In genomic region chr1:214603819-214604252, GRCh38 we compare ENCODE assay signal across 7 cellular contexts. TPM values are rescaled to one million over a fixed set of nuclear protein-coding genes. Genes with fewer than 3 reads are reported as not detected.
DNase-seq lines count a peak whose midpoint lies in the region; ATAC-seq, FAIRE-seq and TF ChIP-seq lines count a peak whose summit lies in the region.

No MANE protein-coding gene starts in this region.

- peak overlapping the region; percentile 63 for H3K9ac ChIP-seq in MM.1S (ENCODE audit: low read length)
- H3K9ac ChIP-seq in GM12878 (ENCODE audit: control insufficient read depth, insufficient read depth, low read length), result peak overlapping the region; percentile 92
- H3K9ac ChIP-seq in kidney (ENCODE audit: low read length in 2 of 2), result peak overlapping the region in 1 of 2 donors; percentile 46

- peaks cover 56% of the 10 kb centered on the region for H3K79me2 ChIP-seq in MM.1S (ENCODE audit: low read length)
- peaks cover 25% of the 10 kb centered on the region for H3K79me2 ChIP-seq in GM12878 (ENCODE audit: control insufficient read depth, insufficient read depth, low read length)

- no peak for FAIRE-seq in GM12878 (lab: Jason Lieb, UNC)
- no peak for FAIRE-seq in kidney (lab: Jason Lieb, UNC)

- H3K9me2 ChIP-seq in MM.1S (replicated peaks; ENCODE audit: insufficient read depth, low read length), result no peaks in the 10 kb centered on the region

- H3K36me3 Mint-ChIP-seq in mesothelial cell of epicardium, result peaks cover 3% of the 10 kb centered on the region

- H3K4me1 ChIP-seq in MM.1S (ENCODE audit: low read length) (peaks cover 7% of the 10 kb centered on the region), GM12878 (ENCODE audit: control insufficient read depth, insufficient read depth, low read length) (no peaks in the 10 kb centered on the region), kidney (ENCODE audit: control insufficient read depth in 1 of 2, insufficient read depth in 1 of 2, low read depth in 1 of 2, low read length in 2 of 2) (peaks cover 2 to 3% of the 10 kb centered on the region in 2 donors)

- H3K4me2 ChIP-seq in MM.1S (ENCODE audit: low read depth, low read length) (peak overlapping the region; percentile 80), GM12878 (ENCODE audit: control insufficient read depth, insufficient read depth) (peak overlapping the region; percentile 77)

- CTCF ChIA-PET in GM12878 (lab: Yijun Ruan, JAX), result interaction anchor here (0.7 to 1.4 kb wide), 2 partner anchors 23 to 215 kb away, joined by 3 to 7 read pairs; no protein-coding TSS in a partner anchor

- 1% methylated on average over 11 of the region's 11 CpGs for whole genome bisulfite sequencing in GM12878 (ENCODE audit: insufficient coverage, insufficient replicate concordance, low lambda C conversion rate, missing lambda C conversion rate)

- H4K20me1 ChIP-seq in MM.1S (ENCODE audit: insufficient read depth, low read length) (no peaks in the 10 kb centered on the region), GM12878 (ENCODE audit: control insufficient read depth, insufficient read depth) (no peaks in the 10 kb centered on the region)

- TF ChIP-seq POLR2A in GM12878 (IDR thresholded peaks at IDR 0.05; ENCODE audit: low read depth, low read length), result no peak

- peak overlapping the region; percentile 61 for H3K27ac Mint-ChIP-seq in mesothelial cell of epicardium

- POLR2A ChIA-PET in GM12878 (lab: Charles Lee), result interaction anchor here (1.7 kb wide), 1 partner anchor 9 kb away, joined by 5 read pairs; no protein-coding TSS in a partner anchor

- SMC1A ChIA-PET in GM12878 (lab: Charles Lee; ENCODE audit: uncharacterized antibody, unreplicated experiment), result interaction anchor here (0.6 to 2.1 kb wide), 9 partner anchors 11 to 317 kb away, joined by 3 to 9 read pairs (median 3); no protein-coding TSS in a partner anchor

- H3K4me1 Mint-ChIP-seq in mesothelial cell of epicardium, result peaks cover 22% of the 10 kb centered on the region

- TF ChIP-seq EP300 in GM12878 (IDR thresholded peaks at IDR 0.05; ENCODE audit: borderline replicate concordance in 1 of 2, control insufficient read depth in 1 of 2, low read depth in 2 of 2, low read length in 2 of 2), result no peak

- DNase-seq in GM12864 (ENCODE audit: low read depth), result no peak
- DNase-seq in MM.1S, result peak; percentile 13
- no peak for DNase-seq in GM12878 (ENCODE audit: low read depth, low spot score)
- no peak for DNase-seq in mesothelial cell of epicardium (ENCODE audit: low spot score in 2 of 2, unreplicated experiment in 2 of 2)
- DNase-seq in kidney, result no peak

- H3K4me3 ChIP-seq in GM12864 (ENCODE audit: low read depth, low read length) (peak overlapping the region; percentile 78), MM.1S (ENCODE audit: low read length) (peak overlapping the region; percentile 75), GM12878 (peak overlapping the region; percentile 79), kidney (ENCODE audit: low read length in 2 of 2) (peak overlapping the region in 1 of 2 donors; percentile 59)

- in situ Hi-C loops in GM12878 (cut with MboI), result no loop called here

- H3K4me3 Mint-ChIP-seq in mesothelial cell of epicardium, result peak overlapping the region; percentile 99

- RAD21 ChIA-PET in GM12878 (lab: Charles Lee; ENCODE audit: unreplicated experiment), result interaction anchor here (0.9 kb wide), 1 partner anchor 24 kb away, joined by 3 read pairs; no protein-coding TSS in a partner anchor

- H3K9me3 ChIP-seq in MM.1S (replicated peaks; ENCODE audit: insufficient read depth, low read length) (no peaks in the 10 kb centered on the region), GM12878 (replicated peaks; ENCODE audit: control insufficient read depth, insufficient read depth, low read length) (no peaks in the 10 kb centered on the region; the same call in 2 of the 3 replicates), kidney (ENCODE audit: control insufficient read depth in 1 of 2, low read length in 2 of 2) (no peaks in the 10 kb centered on the region)

- H3K36me3 ChIP-seq in MM.1S (replicated peaks; ENCODE audit: insufficient read depth, low read length) (no peaks in the 10 kb centered on the region), GM12878 (ENCODE audit: control insufficient read depth in 2 of 2, insufficient read depth in 2 of 2, low read length in 1 of 2) (peaks cover 0 to 2% of the 10 kb centered on the region in 2 experiments; a peak in 1 of 4 replicates), kidney (ENCODE audit: control insufficient read depth in 1 of 2, insufficient read depth in 2 of 2, low read length in 2 of 2) (no peaks in the 10 kb centered on the region)

- no peak for TF ChIP-seq RAD21 in GM12878 (IDR thresholded peaks at IDR 0.05; ENCODE audit: insufficient read depth, low read depth, low read length)

- intact Hi-C loops in GM12878 (cut with micrococcal nuclease; ENCODE audit: unreplicated experiment), result no loop called here
- intact Hi-C loops in kidney (cut with DNase I), result no loop called here

- peak; percentile 47 for ATAC-seq in GM12878
- ATAC-seq in esophagus mucosa, result no peak
- ATAC-seq in HG03457 (IDR thresholded peaks at IDR 0.05; ENCODE audit: unreplicated experiment), result no peak

- no peak for TF ChIP-seq CTCF in GM12864 (IDR thresholded peaks at IDR 0.05; ENCODE audit: low read depth, low read length, missing control alignments)
- no peak for TF ChIP-seq CTCF in MM.1S (IDR thresholded peaks at IDR 0.05; ENCODE audit: low read length)
- no peak for TF ChIP-seq CTCF in GM12878 (IDR thresholded peaks at IDR 0.05 in 2 of 3, conservative IDR thresholded peaks at IDR 0.05 in 1 of 3; ENCODE audit: control insufficient read depth in 2 of 3, extremely low read depth in 1 of 3, insufficient read depth in 1 of 3, low read depth in 3 of 3, low read length in 3 of 3)
- no peak for TF ChIP-seq CTCF in mesothelial cell of epicardium (IDR thresholded peaks at IDR 0.05; ENCODE audit: unreplicated experiment)
- TF ChIP-seq CTCF in kidney (IDR thresholded peaks at IDR 0.05; ENCODE audit: borderline replicate concordance, extremely low read depth, insufficient read depth), result no peak

- BruUV-seq in GM12878 (replicated peaks; lab: Mats Ljungman, UMichigan), result no TSS peak

- peak overlapping the region; percentile 42; the same call in 1 of the 2 replicates for H3K27ac ChIP-seq in MM.1S (ENCODE audit: low read length)
- peak overlapping the region; percentile 85 for H3K27ac ChIP-seq in GM12878 (ENCODE audit: control insufficient read depth, insufficient read depth)
- no peak overlapping the region for H3K27ac ChIP-seq in kidney (ENCODE audit: low read depth in 2 of 2, low read length in 2 of 2)

- 0 out of 2 replicates have a peak, but pooled peaks cover 7% of the 10 kb centered on the region for H3F3A ChIP-seq in MM.1S (ENCODE audit: insufficient read depth, low read length)

- H3K27me3 Mint-ChIP-seq in mesothelial cell of epicardium (ENCODE audit: low read depth), result no peaks in the 10 kb centered on the region

- no peaks in the 10 kb centered on the region for H3K27me3 ChIP-seq in MM.1S (replicated peaks; ENCODE audit: insufficient read depth, low read length)
- H3K27me3 ChIP-seq in GM12878 (replicated peaks in 1 of 2; ENCODE audit: control insufficient read depth in 2 of 2, insufficient read depth in 2 of 2, low read length in 1 of 2), result no peaks in the 10 kb centered on the region

- H2AFZ ChIP-seq in MM.1S (ENCODE audit: low read length), result peak overlapping the region; percentile 57
- H2AFZ ChIP-seq in GM12878 (ENCODE audit: control insufficient read depth, low read depth, low read length), result peak overlapping the region; percentile 85

- H3K9me3 Mint-ChIP-seq in mesothelial cell of epicardium, result no peaks in the 10 kb centered on the region

RNA-seq across cellular contexts. Expression of gene CENPF, which starts 0.8 kb away (rescaled TPM):
- 49.6 and 51.6 TPM in 2 replicates for total RNA-seq in GM12878 (2013; cell fraction: nucleolus; rRNA removed)
- total RNA-seq in GM12878 (2014; rRNA removed) (49.5 and 55.4 TPM in 2 replicates), GM12878 (2014; rRNA removed; fragmentation: Illumina TruSeq; extraction: Trizol) (124 and 132 TPM in 2 replicates), GM12878 (2021) (73.1 and 85.0 TPM in 2 replicates), mesothelial cell of epicardium (54.3 to 58.1 TPM (median 56.4 TPM) in 3 replicates), esophagus mucosa (28.1 TPM), kidney (3.3 TPM)
- polyA plus RNA-seq in GM12878 (2011; ENCODE audit: low read depth), result 17.7 TPM
- polyA plus RNA-seq in GM12878 (2011; rRNA removed) (42.0 and 83.6 TPM in 2 replicates), GM12878 (2014; fragmentation: Illumina TruSeq; extraction: Trizol) (95.7 and 101 TPM in 2 replicates), GM12878 (2014; fragmentation: Nextera tagmentation; extraction: Ambion mirVana) (10 to 100 TPM; 26.0 to 68.0 TPM), GM12878 (2014; rRNA removed) (38.5 and 51.0 TPM in 2 replicates), GM12878 (2016; fragmentation: Nextera tagmentation; extraction: Ambion mirVana) (10 to 100 TPM; 90.9 to 95.1 TPM), kidney (ENCODE audit: insufficient read depth, low read depth, low replicate concordance) (0.39 TPM)
- polyA plus RNA-seq in GM12878 (2011; cell fraction: cytosol; rRNA removed), result 19.7 and 19.8 TPM in 2 replicates
- 62.4 and 63.9 TPM in 2 replicates for polyA plus RNA-seq in GM12878 (2011; cell fraction: nucleus; rRNA removed)
- 23.3 and 40.5 TPM in 2 replicates for polyA plus RNA-seq in GM12878 (2012)
- polyA minus RNA-seq in GM12878 (2011; rRNA and poly(A)+ RNA removed), result 25.7 and 32.0 TPM in 2 replicates
- 22.6 and 25.8 TPM in 2 replicates for polyA minus RNA-seq in GM12878 (2011; cell fraction: cytosol; rRNA and poly(A)+ RNA removed)
- 21.8 and 28.6 TPM in 2 replicates for polyA minus RNA-seq in GM12878 (2011; cell fraction: nucleus; rRNA and poly(A)+ RNA removed)

RNA-seq across cellular contexts. Expression of gene PTPN14, which starts 52.4 kb away (rescaled TPM):
- 0.42 and 0.73 TPM in 2 replicates for total RNA-seq in GM12878 (2013; cell fraction: nucleolus; rRNA removed)
- total RNA-seq in GM12878 (2014; rRNA removed) (0.44 and 0.68 TPM in 2 replicates), GM12878 (2014; rRNA removed; fragmentation: Illumina TruSeq; extraction: Trizol) (0.45 and 0.74 TPM in 2 replicates), GM12878 (2021) (2.0 and 2.2 TPM in 2 replicates), mesothelial cell of epicardium (71.8 to 75.8 TPM (median 74.9 TPM) in 3 replicates), esophagus mucosa (25.3 TPM), kidney (87.2 TPM)
- polyA plus RNA-seq in GM12878 (2011; ENCODE audit: low read depth), result 0.12 TPM
- polyA plus RNA-seq in GM12878 (2011; rRNA removed) (5.1 and 5.4 TPM in 2 replicates), GM12878 (2014; fragmentation: Illumina TruSeq; extraction: Trizol) (0.40 and 0.43 TPM in 2 replicates), GM12878 (2014; fragmentation: Nextera tagmentation; extraction: Ambion mirVana) (under 1 TPM; 0.05 to 0.14 TPM), GM12878 (2014; rRNA removed) (0.42 and 0.43 TPM in 2 replicates), GM12878 (2016; fragmentation: Nextera tagmentation; extraction: Ambion mirVana) (under 1 TPM; 0.44 to 0.58 TPM), kidney (ENCODE audit: insufficient read depth, low read depth, low replicate concordance) (5.1 TPM)
- polyA plus RNA-seq in GM12878 (2011; cell fraction: cytosol; rRNA removed), result 4.6 and 5.0 TPM in 2 replicates
- 5.8 and 6.3 TPM in 2 replicates for polyA plus RNA-seq in GM12878 (2011; cell fraction: nucleus; rRNA removed)
- polyA plus RNA-seq in GM12878 (2012), result 0.11 and 0.20 TPM in 2 replicates
- 17.4 and 20.8 TPM in 2 replicates for polyA minus RNA-seq in GM12878 (2011; rRNA and poly(A)+ RNA removed)
- 7.2 and 7.6 TPM in 2 replicates for polyA minus RNA-seq in GM12878 (2011; cell fraction: cytosol; rRNA and poly(A)+ RNA removed)
- 8.6 and 14.7 TPM in 2 replicates for polyA minus RNA-seq in GM12878 (2011; cell fraction: nucleus; rRNA and poly(A)+ RNA removed)

Comparison
In these comparisons a context has a peak if more than half of its experiments do, and no peak if none do; other contexts are left out.
1. H3K27ac ChIP-seq: peak in MM.1S (single experiment) and GM12878 (single experiment); none in kidney (0 of 2).